9 cellular contexts compared by ENCODE assay signal in genomic region chr4:94208918-94209317, GRCh38. TPM values are rescaled to one million over a fixed set of nuclear protein-coding genes. Genes with fewer than 3 reads are reported as not detected.
DNase-seq lines count a peak whose midpoint lies in the region; ATAC-seq and TF ChIP-seq lines count a peak whose summit lies in the region.
"Had no signal": no experiment of that assay in that cellular context is flagged by ENCODE, and none has a peak within 500 bp of the region (broad histone marks: within the 10 kb centered on the region; RNA-seq: fewer than 3 reads in every experiment).

No MANE protein-coding gene starts in this region.

- ATAC-seq in GM21367 (IDR thresholded peaks at IDR 0.05; ENCODE audit: unreplicated experiment) (no peak), GM21619 (IDR thresholded peaks at IDR 0.05; ENCODE audit: unreplicated experiment) (no peak), GM21423 (IDR thresholded peaks at IDR 0.05; ENCODE audit: unreplicated experiment) (no peak)

- peak overlapping the region; percentile 68 for H3K4me3 ChIP-seq in Caco-2 (ENCODE audit: low read depth, low read length)
- H3K4me3 ChIP-seq in MG63, result peak overlapping the region; percentile 90
- H3K4me3 ChIP-seq in choroid plexus epithelial cell (ENCODE audit: low read depth, low read length), result peak overlapping the region; percentile 94

- CTCF ChIA-PET in Caco-2 (lab: Charles Lee), result no interaction called here

- no TSS peak for BruUV-seq in Caco-2 (replicated peaks; lab: Mats Ljungman, UMichigan)

- H3K27ac Mint-ChIP-seq in Caco-2 (ENCODE audit: unreplicated experiment) (no peak overlapping the region), nephron (peak overlapping the region; percentile 99 to 100 (median 99))

- H3K4me3 Mint-ChIP-seq in Caco-2 (ENCODE audit: unreplicated experiment) (peak overlapping the region; percentile 99), nephron (peak overlapping the region; percentile 94 to 95 (median 94))

- no peak for DNase-seq in Caco-2
- no peak for DNase-seq in MG63
- no peak for DNase-seq in choroid plexus epithelial cell (ENCODE audit: low read depth)
- DNase-seq in activated effector memory CD4-positive, alpha-beta T cell treated with Interleukin-2 at 50 U/mL for 16 hours, result no peak
- DNase-seq: stimulated activated naive CD4-positive, alpha-beta T cell treated with Interleukin-2 at 50 U/mL for 16 hours had no signal

- H3K9me3 ChIP-seq in Caco-2 (no peaks in the 10 kb centered on the region), MG63 (no peaks in the 10 kb centered on the region)

- H3K4me1 Mint-ChIP-seq in Caco-2 (ENCODE audit: low read depth, unreplicated experiment) (peaks cover 14% of the 10 kb centered on the region), nephron (peaks cover 24% of the 10 kb centered on the region)

- H3K36me3 ChIP-seq in Caco-2 (ENCODE audit: control insufficient read depth, insufficient read depth, low read length), result no peaks in the 10 kb centered on the region
- H3K36me3 ChIP-seq in MG63, result peaks cover 40% of the 10 kb centered on the region

- H3K27me3 Mint-ChIP-seq in Caco-2 (ENCODE audit: insufficient read depth, unreplicated experiment) (no peaks in the 10 kb centered on the region), nephron (ENCODE audit: low read depth) (no peaks in the 10 kb centered on the region)

- peaks cover 6% of the 10 kb centered on the region; the same call in 1 of the 2 replicates for H3K4me1 ChIP-seq in Caco-2

- H3K27me3 ChIP-seq in Caco-2 (replicated peaks; ENCODE audit: control insufficient read depth, insufficient read depth, low read length) (no peaks in the 10 kb centered on the region), MG63 (no peaks in the 10 kb centered on the region)

- H3K9me3 Mint-ChIP-seq in Caco-2 (ENCODE audit: unreplicated experiment) (no peaks in the 10 kb centered on the region), nephron (peaks cover 5% of the 10 kb centered on the region)

- H3K36me3 Mint-ChIP-seq in Caco-2 (ENCODE audit: insufficient read depth, unreplicated experiment) (peaks cover 43% of the 10 kb centered on the region), nephron (ENCODE audit: low read depth) (peaks cover 50% of the 10 kb centered on the region)

- TF ChIP-seq CTCF in Caco-2 (IDR thresholded peaks at IDR 0.05; ENCODE audit: insufficient read depth in 1 of 2, low read depth in 1 of 2, low read length in 1 of 2, severe bottlenecking in 1 of 2, unreplicated experiment in 1 of 2), result no peak
- no peak for TF ChIP-seq CTCF in choroid plexus epithelial cell (conservative IDR thresholded peaks at IDR 0.05; ENCODE audit: low read depth, low read length)
- no peak for TF ChIP-seq CTCF in nephron (IDR thresholded peaks at IDR 0.05; ENCODE audit: unreplicated experiment in 3 of 3)

- POLR2A ChIA-PET in Caco-2 (lab: Charles Lee), result no interaction called here

- intact Hi-C loops in Caco-2 (cut with micrococcal nuclease; ENCODE audit: unreplicated experiment), result no loop called here

RNA-seq across cellular contexts. Expression of gene SMARCAD1, which starts 1.3 kb away (rescaled TPM):
- 30.6 and 31.8 TPM in 2 replicates for total RNA-seq in Caco-2 (2022)
- 6.1 and 11.4 TPM in 2 replicates for total RNA-seq in MG63 (2014; rRNA removed; shearing (Covaris generic); ENCODE audit: low replicate concordance)
